In genomic region chr11:123544631-123545375, GRCh38 we compare ENCODE assay signal across 14 cellular contexts.
A peak's percentile ranks its signal among the peaks of the same experiment; 100 is the strongest.
DNase-seq lines count a peak whose midpoint lies in the region; ATAC-seq, FAIRE-seq and TF ChIP-seq lines count a peak whose summit lies in the region.
"Had no signal": no experiment of that assay in that cellular context is flagged by ENCODE, and none has a peak within 500 bp of the region (broad histone marks: within the 10 kb centered on the region; RNA-seq: fewer than 3 reads in every experiment).

No MANE protein-coding gene starts in this region.

- H3K79me2 ChIP-seq in GM23248 (ENCODE audit: insufficient read depth): peaks cover 66% of the 10 kb centered on the region

- no peak overlapping the region for H3K9ac ChIP-seq in GM23248

- intact Hi-C loops in sciatic nerve (cut with DNase I): loop anchor here (5.0 kb wide), 1 partner anchor 33 kb away; no protein-coding TSS in a partner anchor

- H3K4me3 ChIP-seq in GM23248: no peak overlapping the region
- H3K4me3 ChIP-seq: breast epithelium had no signal

- no peaks in the 10 kb centered on the region for H3K9me2 ChIP-seq in GM23248 (ENCODE audit: insufficient read depth)

- in situ Hi-C loops in GM23248 (cut with MboI): no loop called here

- no peak for DNase-seq in GM23248
- DNase-seq in NCI-H345 (lab: John Stamatoyannopoulos, UW): peak; percentile 6
- DNase-seq in foreskin melanocyte: peak; percentile 44
- DNase-seq in sciatic nerve (ENCODE audit: low spot score): no peak
- no peak for DNase-seq in activated CD4-positive, CD25-positive, alpha-beta regulatory T cell (lab: John Stamatoyannopoulos, UW)
- DNase-seq in H54 (ENCODE audit: insufficient read length, low spot score): no peak
- DNase-seq: activated naive CD4-positive, alpha-beta T cell treated with Interleukin-2 at 50 U/mL for 16 hours; effector CD8-positive, alpha-beta T cell; NCI-H1694 treated with DMSO at 0.1 percent for 48 hours; NCI-H748 treated with DMSO at 0.1 percent for 48 hours; stimulated activated CD4-positive, alpha-beta T cell treated with anti-CD3 and anti-CD28 coated beads, Interleukin-2, amount 100 ng/mL, for 24 hours had no signal

- H3K27ac ChIP-seq in GM23248: peak overlapping the region; percentile 86
- H3K27ac ChIP-seq: breast epithelium, C4-2B had no signal

- peaks cover 53% of the 10 kb centered on the region for H3F3A ChIP-seq in GM23248 (ENCODE audit: insufficient read depth)

- 86 to 87% methylated on average over 15 to 16 of the region's 16 CpGs for WGBS in GM23248 (ENCODE audit: low coverage in 1 of 2, low lambda C conversion rate in 2 of 2, missing lambda C conversion rate in 2 of 2), 2 experiments

- peaks cover 53% of the 10 kb centered on the region for H3K4me1 ChIP-seq in GM23248 (ENCODE audit: insufficient read depth)
- H3K4me1 ChIP-seq: breast epithelium had no signal

- H3K4me2 ChIP-seq in GM23248 (ENCODE audit: unreplicated experiment): no peak overlapping the region

- H2AFZ ChIP-seq in GM23248: no peak overlapping the region

- H3K36me3 ChIP-seq in GM23248 (ENCODE audit: low read depth): no peaks in the 10 kb centered on the region
- H3K36me3 ChIP-seq: breast epithelium had no signal

- no peaks in the 10 kb centered on the region for H4K20me1 ChIP-seq in GM23248 (ENCODE audit: insufficient read depth)

- no peak for FAIRE-seq in H54 (lab: Jason Lieb, UNC)

- no peak for TF ChIP-seq POLR2A in H54 (IDR thresholded peaks at IDR 0.05; ENCODE audit: low read depth, low read length)

- no peaks in the 10 kb centered on the region for H3K27me3 ChIP-seq in GM23248 (replicated peaks; ENCODE audit: insufficient read depth)
- H3K27me3 ChIP-seq: breast epithelium had no signal

- ATAC-seq in sciatic nerve (peak; percentile 51), GM21515 (IDR thresholded peaks at IDR 0.05; ENCODE audit: unreplicated experiment) (no peak)

- no peaks in the 10 kb centered on the region for H3K9me3 ChIP-seq in GM23248 (ENCODE audit: low read depth)
- H3K9me3 ChIP-seq: breast epithelium had no signal

Comparison
In these comparisons a context has a peak if more than half of its experiments do, and no peak if none do; other contexts are left out.
1. DNase-seq: peak in NCI-H345 (single experiment) and foreskin melanocyte (single experiment); none in GM23248 (single experiment), sciatic nerve (single experiment), activated CD4-positive, CD25-positive, alpha-beta regulatory T cell (0 of 4) and H54 (single experiment).